Comparison of ENCODE assay signal across 14 cellular contexts in the genomic region with DNA sequence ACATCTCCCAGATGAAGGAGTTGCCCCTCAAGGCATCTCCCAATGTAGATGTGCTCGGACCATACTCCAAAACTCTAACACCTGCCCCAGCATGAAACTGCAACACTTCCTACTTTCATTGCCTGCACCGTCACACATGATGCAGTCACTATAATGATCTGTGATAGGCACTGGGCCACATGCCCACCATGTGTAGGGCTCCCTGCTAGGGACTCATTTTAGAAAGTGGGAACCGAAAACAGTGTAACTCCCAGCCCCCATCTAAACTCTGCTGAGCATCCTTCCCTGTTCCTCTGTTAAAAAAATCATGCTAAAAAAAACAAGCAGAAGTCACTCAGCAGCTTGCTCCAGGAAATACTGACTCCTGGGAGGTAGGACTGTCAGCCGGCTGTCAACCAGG.
DNase-seq lines count a peak whose midpoint lies in the region; ATAC-seq and TF ChIP-seq lines count a peak whose summit lies in the region.
"Had no signal": no experiment of that assay in that cellular context is flagged by ENCODE, and none has a peak within 500 bp of the region (broad histone marks: within the 10 kb centered on the region; RNA-seq: fewer than 3 reads in every experiment).

No MANE protein-coding gene starts in this region.

- no peaks in the 10 kb centered on the region for H4K20me1 ChIP-seq in GM23338 (replicated peaks; ENCODE audit: insufficient read depth)

- no peaks in the 10 kb centered on the region for H3K4me1 ChIP-seq in GM23338 (ENCODE audit: insufficient read depth)

- no peak for TF ChIP-seq CTCF in GM23338 (conservative IDR thresholded peaks at IDR 0.05; ENCODE audit: low read depth in 2 of 2)

- no peaks in the 10 kb centered on the region; the same call in 2 of the 3 replicates for H3K36me3 Mint-ChIP-seq in GM23338 (ENCODE audit: low read depth)
- no peaks in the 10 kb centered on the region for H3K36me3 Mint-ChIP-seq in activated naive CD4-positive, alpha-beta T cell treated with anti-CD3 and anti-CD28 coated beads for 36 hours (ENCODE audit: low read depth)

- peaks cover 12% of the 10 kb centered on the region for H3K4me1 Mint-ChIP-seq in GM23338
- H3K4me1 Mint-ChIP-seq in activated naive CD4-positive, alpha-beta T cell treated with anti-CD3 and anti-CD28 coated beads for 36 hours (ENCODE audit: low read depth): no peaks in the 10 kb centered on the region

- DNase-seq in globus pallidus (ENCODE audit: low spot score) (peak; percentile 58), GM23338 (ENCODE audit: low spot score) (no peak), retina (no peak), dermis blood vessel endothelial cell (no peak)
- no peak for DNase-seq in activated naive CD4-positive, alpha-beta T cell treated with anti-CD3 and anti-CD28 coated beads for 36 hours
- DNase-seq: activated T-cell treated with anti-CD3 and anti-CD28 coated beads, Interleukin-2, amount 50 U/mL, for 4 hours; HFFc6; NCI-H748 treated with DMSO at 0.1 percent for 48 hours; stimulated activated CD4-positive, alpha-beta T cell treated with anti-CD3 and anti-CD28 coated beads, Interleukin-2, amount 100 ng/mL, for 24 hours had no signal

- no peaks in the 10 kb centered on the region for H3K27me3 ChIP-seq in GM23338 (ENCODE audit: insufficient read depth)

- no peak overlapping the region for H3K4me3 Mint-ChIP-seq in GM23338
- H3K4me3 Mint-ChIP-seq in activated naive CD4-positive, alpha-beta T cell treated with anti-CD3 and anti-CD28 coated beads for 36 hours: no peak overlapping the region
- H3K4me3 Mint-ChIP-seq: activated T-cell treated with anti-CD3 and anti-CD28 coated beads, Interleukin-2, amount 50 U/mL, for 4 hours; HFFc6; T-helper 1 cell treated with Interleukin-12 subunit alpha and Interleukin-12 subunit beta and Interleukin-4 antibody, amounts not matched to agents 30 μg/mL and 1 μg/mL, for 36 hours had no signal

- peaks cover 3% of the 10 kb centered on the region for H3K27me3 Mint-ChIP-seq in GM23338 (ENCODE audit: insufficient read depth, low read depth, poor library complexity)
- no peaks in the 10 kb centered on the region for H3K27me3 Mint-ChIP-seq in activated naive CD4-positive, alpha-beta T cell treated with anti-CD3 and anti-CD28 coated beads for 36 hours (ENCODE audit: low read depth)

- H3K4me3 ChIP-seq in GM23338: no peak overlapping the region

- TF ChIP-seq POLR2A in GM18505 (IDR thresholded peaks at IDR 0.05; ENCODE audit: borderline replicate concordance, extremely low read depth, insufficient read depth, insufficient read length): no peak

- no peak overlapping the region for H2AFZ ChIP-seq in GM23338

- intact Hi-C loops in activated naive CD4-positive, alpha-beta T cell treated with anti-CD3 and anti-CD28 coated beads for 36 hours (cut with micrococcal nuclease): no loop called here

- H3F3A ChIP-seq in GM23338 (replicated peaks; ENCODE audit: low read depth): no peaks in the 10 kb centered on the region

- CTCF ChIA-PET in activated naive CD4-positive, alpha-beta T cell treated with anti-CD3 and anti-CD28 coated beads for 36 hours (lab: Charles Lee): no interaction called here

- H3K9me2 ChIP-seq in GM23338 (ENCODE audit: insufficient read depth): peaks cover 5% of the 10 kb centered on the region

- ATAC-seq in GM18505 (IDR thresholded peaks at IDR 0.05; ENCODE audit: unreplicated experiment): peak; percentile 97
- ATAC-seq in GM21576 (IDR thresholded peaks at IDR 0.05; ENCODE audit: unreplicated experiment): peak; percentile 92
- ATAC-seq in HG03442 (IDR thresholded peaks at IDR 0.05; ENCODE audit: unreplicated experiment): peak; percentile 77
- ATAC-seq in GM23338: no peak
- ATAC-seq: activated T-cell treated with anti-CD3 and anti-CD28 coated beads, Interleukin-2, amount 50 U/mL, for 4 hours had no signal

- no peaks in the 10 kb centered on the region for H3K79me2 ChIP-seq in GM23338 (replicated peaks; ENCODE audit: insufficient read depth)

- H3K9me3 Mint-ChIP-seq in GM23338: no peaks in the 10 kb centered on the region
- H3K9me3 Mint-ChIP-seq in activated naive CD4-positive, alpha-beta T cell treated with anti-CD3 and anti-CD28 coated beads for 36 hours: no peaks in the 10 kb centered on the region
- H3K9me3 Mint-ChIP-seq: activated T-cell treated with anti-CD3 and anti-CD28 coated beads, Interleukin-2, amount 50 U/mL, for 4 hours; T-helper 1 cell treated with Interleukin-12 subunit alpha and Interleukin-12 subunit beta and Interleukin-4 antibody, amounts not matched to agents 30 μg/mL and 1 μg/mL, for 36 hours had no signal

- no peak overlapping the region for H3K27ac Mint-ChIP-seq in GM23338
- no peak overlapping the region for H3K27ac Mint-ChIP-seq in activated naive CD4-positive, alpha-beta T cell treated with anti-CD3 and anti-CD28 coated beads for 36 hours
- H3K27ac Mint-ChIP-seq: HFFc6; T-helper 1 cell treated with Interleukin-12 subunit alpha and Interleukin-12 subunit beta and Interleukin-4 antibody, amounts not matched to agents 30 μg/mL and 1 μg/mL, for 36 hours had no signal

- no peak overlapping the region for H3K4me2 ChIP-seq in GM23338

- H3K27ac ChIP-seq in GM23338 (ENCODE audit: low read depth): no peak overlapping the region
- H3K27ac ChIP-seq: C4-2B had no signal

- no peaks in the 10 kb centered on the region for H3K36me3 ChIP-seq in GM23338 (ENCODE audit: insufficient read depth)

TF ChIP-seq in GM23338, 12 proteins besides CTCF, POLR2A, EP300 and RAD21:
- TF ChIP-seq CREB1 (CRISPR knock-in tag; IDR thresholded peaks at IDR 0.05; ENCODE audit: low read depth) (no peak), JUNB (IDR thresholded peaks at IDR 0.05; ENCODE audit: unreplicated experiment) (no peak), STAT1 (IDR thresholded peaks at IDR 0.05; ENCODE audit: unreplicated experiment) (no peak), ZNF114 (CRISPR knock-in tag; IDR thresholded peaks at IDR 0.05) (no peak), NANOG (IDR thresholded peaks at IDR 0.05; ENCODE audit: borderline replicate concordance) (no peak)
